ENCODE assay signal across 14 cellular contexts in the genomic region with DNA sequence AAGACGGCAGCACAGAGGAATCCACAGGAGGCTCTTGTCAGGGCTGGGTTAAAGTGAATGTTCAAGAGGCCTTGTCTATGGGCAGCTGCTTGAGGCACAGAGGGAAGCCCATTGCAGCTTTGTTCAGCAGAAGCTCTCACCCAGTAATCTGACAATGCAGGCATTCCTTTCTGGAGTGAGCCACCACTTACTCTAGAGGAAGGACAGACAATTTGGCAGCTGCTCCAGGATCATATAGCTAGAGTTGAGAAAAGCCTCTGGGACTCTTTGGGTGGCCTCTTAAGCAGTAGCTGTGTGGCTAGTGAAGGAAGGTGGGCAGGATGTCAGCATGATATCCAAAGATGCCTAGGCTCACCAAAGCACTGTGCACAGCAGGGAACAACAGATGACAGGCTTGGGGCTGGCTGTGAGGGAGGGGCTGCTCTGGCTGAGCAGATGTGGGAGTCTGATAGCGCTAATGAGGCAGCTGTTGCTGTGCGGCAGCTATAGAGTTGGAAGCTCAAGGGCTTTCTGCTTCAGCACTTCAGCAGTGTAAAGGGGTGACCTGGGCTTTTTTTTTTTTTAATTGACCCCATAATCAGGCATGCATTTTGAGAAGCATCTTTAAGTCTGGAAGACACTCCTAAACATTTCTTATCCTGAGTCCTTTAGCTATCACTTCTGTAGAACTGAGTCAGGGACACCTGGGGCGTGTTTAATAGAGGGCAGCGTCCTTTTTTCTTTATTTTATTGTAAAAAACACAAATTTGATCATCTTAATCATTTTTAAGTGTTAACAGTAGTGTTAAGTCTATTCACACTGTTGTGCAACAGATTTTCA. TPM values are rescaled to one million over a fixed set of nuclear protein-coding genes. Genes with fewer than 3 reads are reported as not detected.
DNase-seq lines count a peak whose midpoint lies in the region; ATAC-seq and TF ChIP-seq lines count a peak whose summit lies in the region.
"Had no signal": no experiment of that assay in that cellular context is flagged by ENCODE, and none has a peak within 500 bp of the region (broad histone marks: within the 10 kb centered on the region; RNA-seq: fewer than 3 reads in every experiment).

No MANE protein-coding gene starts in this region.

- no peak for ATAC-seq in activated T-cell treated with anti-CD3 and anti-CD28 coated beads, Interleukin-2, amount 50 U/mL, for 72 hours (replicated peaks in 1 of 2)
- no peak for ATAC-seq in GM21390 (IDR thresholded peaks at IDR 0.05; ENCODE audit: unreplicated experiment)
- ATAC-seq: effector memory CD8-positive, alpha-beta T cell; upper lobe of right lung had no signal

- no peaks in the 10 kb centered on the region for H3K4me1 Mint-ChIP-seq in activated T-cell treated with anti-CD3 and anti-CD28 coated beads, Interleukin-2, amount 50 U/mL, for 72 hours (ENCODE audit: low read depth)
- H3K4me1 Mint-ChIP-seq in brain: peaks cover 51% of the 10 kb centered on the region

- peak overlapping the region; percentile 15 for H3K27ac Mint-ChIP-seq in activated T-cell treated with anti-CD3 and anti-CD28 coated beads, Interleukin-2, amount 50 U/mL, for 72 hours
- peak overlapping the region in 3 of 5 experiments; percentile 9 to 83 (median 13) for H3K27ac Mint-ChIP-seq in brain

- DNase-seq in activated T-cell treated with anti-CD3 and anti-CD28 coated beads, Interleukin-2, amount 50 U/mL, for 72 hours: no peak
- no peak for DNase-seq in activated T-cell treated with anti-CD3 and anti-CD28 coated beads, Interleukin-2, amount 50 U/mL, for 48 hours
- peak; percentile 99 for DNase-seq in NCI-H524 treated with DMSO at 0.1 percent for 48 hours (lab: John Stamatoyannopoulos, UW)
- DNase-seq in cerebellar nuclear complex (lab: John Stamatoyannopoulos, UW): no peak
- no peak for DNase-seq in MG63
- DNase-seq: activated CD4-positive, CD25-positive, alpha-beta regulatory T cell; activated T-cell treated with anti-CD3 and anti-CD28 coated beads, Interleukin-2, amount 50 U/mL, for 24 hours; Caco-2; effector memory CD8-positive, alpha-beta T cell; spleen; upper lobe of right lung had no signal

- H3K9me3 Mint-ChIP-seq in activated T-cell treated with anti-CD3 and anti-CD28 coated beads, Interleukin-2, amount 50 U/mL, for 72 hours: no peaks in the 10 kb centered on the region
- H3K9me3 Mint-ChIP-seq in brain: peaks cover 2 to 3% (median 3%) of the 10 kb centered on the region in 5 experiments
- H3K9me3 Mint-ChIP-seq: activated T-cell treated with anti-CD3 and anti-CD28 coated beads, Interleukin-2, amount 50 U/mL, for 24 hours; effector memory CD8-positive, alpha-beta T cell had no signal

- 96% methylated on average over 5 of the region's 5 CpGs for WGBS in thymus

- no peaks in the 10 kb centered on the region for H3K9me3 ChIP-seq in thymus (ENCODE audit: control insufficient read depth)
- no peaks in the 10 kb centered on the region for H3K9me3 ChIP-seq in MG63
- H3K9me3 ChIP-seq: Caco-2, spleen, upper lobe of right lung had no signal

- no peaks in the 10 kb centered on the region for H3K27me3 ChIP-seq in thymus (ENCODE audit: control insufficient read depth, insufficient read depth)
- no peaks in the 10 kb centered on the region for H3K27me3 ChIP-seq in MG63
- H3K27me3 ChIP-seq: spleen, upper lobe of right lung had no signal

- H3K27me3 Mint-ChIP-seq in activated T-cell treated with anti-CD3 and anti-CD28 coated beads, Interleukin-2, amount 50 U/mL, for 72 hours (ENCODE audit: low read depth): no peaks in the 10 kb centered on the region
- no peaks in the 10 kb centered on the region for H3K27me3 Mint-ChIP-seq in brain
- H3K27me3 Mint-ChIP-seq: activated T-cell treated with anti-CD3 and anti-CD28 coated beads, Interleukin-2, amount 50 U/mL, for 24 hours; effector memory CD8-positive, alpha-beta T cell had no signal

- TF ChIP-seq CTCF in brain (conservative IDR thresholded peaks at IDR 0.05): no peak

- no peak overlapping the region for H3K4me3 Mint-ChIP-seq in activated T-cell treated with anti-CD3 and anti-CD28 coated beads, Interleukin-2, amount 50 U/mL, for 72 hours
- no peak overlapping the region for H3K4me3 Mint-ChIP-seq in brain
- H3K4me3 Mint-ChIP-seq: activated T-cell treated with anti-CD3 and anti-CD28 coated beads, Interleukin-2, amount 50 U/mL, for 24 hours; effector memory CD8-positive, alpha-beta T cell had no signal

- peaks cover 8 to 31% of the 10 kb centered on the region in 2 donors for H3K36me3 Mint-ChIP-seq in activated T-cell treated with anti-CD3 and anti-CD28 coated beads, Interleukin-2, amount 50 U/mL, for 72 hours (ENCODE audit: insufficient read depth in 2 of 2)
- peaks cover 88% of the 10 kb centered on the region for H3K36me3 Mint-ChIP-seq in brain

- no peak overlapping the region for H3K4me3 ChIP-seq in thymus (ENCODE audit: low read length)
- H3K4me3 ChIP-seq in MG63: no peak overlapping the region
- H3K4me3 ChIP-seq: spleen, upper lobe of right lung had no signal

- no peaks in the 10 kb centered on the region for H3K4me1 ChIP-seq in thymus (ENCODE audit: control insufficient read depth, insufficient read depth, low read length)
- H3K4me1 ChIP-seq: Caco-2, upper lobe of right lung had no signal

- H3K36me3 ChIP-seq in thymus (ENCODE audit: control insufficient read depth, insufficient read depth): peaks cover 60% of the 10 kb centered on the region
- H3K36me3 ChIP-seq in MG63: peaks cover 49% of the 10 kb centered on the region

- H3K27ac ChIP-seq in thymus (ENCODE audit: low read depth): peak overlapping the region; percentile 21
- H3K27ac ChIP-seq: spleen, upper lobe of right lung had no signal

RNA-seq across cellular contexts. Expression of gene CMTR1, which starts 27.2 kb away (rescaled TPM):
- total RNA-seq in activated T-cell treated with anti-CD3 and anti-CD28 coated beads, Interleukin-2, amount 50 U/mL, for 72 hours: 10 to 100 TPM; 84.1 to 86.9 TPM
- 40.1 TPM for polyA plus RNA-seq in brain (ENCODE audit: insufficient read depth, low read depth, low replicate concordance)
- polyA plus RNA-seq in thymus: 32.2 TPM
- 30.3 and 33.8 TPM in 2 replicates for total RNA-seq in MG63 (2014; rRNA removed; shearing (Covaris generic); ENCODE audit: low replicate concordance)

RNA-seq across cellular contexts. Expression of gene CCDC167, which starts 39.5 kb away (rescaled TPM):
- 10 to 100 TPM; 32.2 to 36.4 TPM for total RNA-seq in activated T-cell treated with anti-CD3 and anti-CD28 coated beads, Interleukin-2, amount 50 U/mL, for 72 hours
- polyA plus RNA-seq in brain (ENCODE audit: insufficient read depth, low read depth, low replicate concordance) (233 TPM), thymus (54.9 TPM)
- total RNA-seq in MG63 (2014; rRNA removed; shearing (Covaris generic); ENCODE audit: low replicate concordance): 30.6 and 71.3 TPM in 2 replicates
